ENCODE assay signal across 1 cellular context in the genomic region with DNA sequence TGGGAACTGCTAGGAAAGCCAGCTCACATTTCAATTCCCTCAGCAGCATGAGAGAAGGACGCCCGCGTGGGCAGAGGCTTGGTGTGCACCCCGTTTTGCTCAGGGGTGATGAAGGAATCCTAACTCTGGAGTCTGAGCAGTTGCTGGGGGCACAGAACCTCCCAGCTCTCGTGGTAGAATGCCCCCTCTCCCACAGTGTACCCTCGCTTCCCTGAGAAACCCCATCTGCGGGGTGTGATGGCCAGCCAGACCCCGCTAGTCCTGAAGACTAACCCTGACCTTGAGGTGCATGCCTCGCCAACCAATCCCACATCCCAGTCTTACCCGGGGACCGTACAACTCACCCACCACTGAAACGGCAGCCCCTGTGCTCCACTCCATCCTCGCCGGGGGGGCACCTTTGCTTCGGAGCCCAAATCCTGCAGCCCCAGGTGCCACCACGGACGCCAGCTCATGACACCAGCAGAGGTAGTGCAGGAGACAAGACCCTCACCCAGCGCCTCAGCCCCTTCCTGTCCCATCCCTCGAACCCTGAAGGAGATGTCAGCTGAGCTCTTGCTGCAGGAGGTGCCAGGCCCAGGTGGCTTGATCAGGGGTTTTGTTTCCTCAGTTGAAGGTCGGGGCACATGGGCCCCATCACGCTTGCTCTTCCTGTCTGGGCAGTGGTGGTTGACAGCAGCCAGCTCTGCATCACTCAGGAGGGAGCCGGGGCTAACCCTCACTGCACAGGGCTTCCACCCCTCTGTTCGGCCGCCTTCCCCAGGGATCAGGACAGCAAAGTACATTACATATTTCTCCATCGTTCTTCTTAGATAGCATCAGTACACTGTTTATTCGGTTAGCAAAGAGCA.
TF ChIP-seq lines count a peak whose summit lies in the region.

No MANE protein-coding gene starts in this region.

TF ChIP-seq in H1, 55 proteins besides CTCF, POLR2A, EP300 and RAD21:
- TF ChIP-seq CBX8 (IDR thresholded peaks at IDR 0.05; ENCODE audit: borderline replicate concordance, low read depth, low read length) (no peak), RFX5 (IDR thresholded peaks at IDR 0.05; ENCODE audit: borderline replicate concordance, low read depth, low read length) (no peak), TBP (IDR thresholded peaks at IDR 0.05; ENCODE audit: low read depth, low read length) (no peak), JUND (IDR thresholded peaks at IDR 0.05; ENCODE audit: low read length) (no peak), ASH2L (IDR thresholded peaks at IDR 0.05; ENCODE audit: low read length) (no peak), NRF1 (IDR thresholded peaks at IDR 0.05; ENCODE audit: low read depth, low read length) (no peak), PHF8 (conservative IDR thresholded peaks at IDR 0.05; ENCODE audit: low read depth, low read length) (no peak), EZH2 (IDR thresholded peaks at IDR 0.05; ENCODE audit: low read depth, low read length, severe bottlenecking) (no peak), SAP30 (IDR thresholded peaks at IDR 0.05; ENCODE audit: insufficient read depth, insufficient replicate concordance, low read length) (no peak), EGR1 (IDR thresholded peaks at IDR 0.05; ENCODE audit: borderline replicate concordance, low read depth, low read length) (no peak)
- TF ChIP-seq, protein P1, sequence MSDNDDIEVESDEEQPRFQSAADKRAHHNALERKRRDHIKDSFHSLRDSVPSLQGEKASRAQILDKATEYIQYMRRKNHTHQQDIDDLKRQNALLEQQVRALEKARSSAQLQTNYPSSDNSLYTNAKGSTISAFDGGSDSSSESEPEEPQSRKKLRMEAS (IDR thresholded peaks at IDR 0.05) = no peak
TF ChIP-seq in H1: peak in this region for 0.
